Comparison of ENCODE assay signal across 15 cellular contexts in the genomic region with DNA sequence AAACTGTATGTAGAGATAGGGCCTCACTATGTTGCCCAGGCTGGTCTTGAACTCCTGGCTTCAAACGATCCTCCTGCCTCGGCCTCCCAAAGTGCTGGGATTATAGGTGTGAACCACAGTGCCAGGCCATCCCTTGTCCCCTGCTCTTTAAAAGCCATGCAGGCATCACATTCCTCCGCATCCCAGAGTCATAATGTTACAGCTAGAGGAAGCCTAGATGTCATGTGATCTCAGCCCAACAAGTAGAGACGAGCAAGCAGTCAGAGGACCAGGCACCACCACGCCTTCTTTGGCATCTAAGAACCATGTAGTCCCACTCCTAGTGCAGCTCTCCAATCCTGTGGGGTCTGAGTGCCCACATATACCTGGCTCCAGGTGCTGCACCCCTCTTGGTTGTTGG.
"Had no signal": no experiment of that assay in that cellular context is flagged by ENCODE, and none has a peak within 500 bp of the region (broad histone marks: within the 10 kb centered on the region; RNA-seq: fewer than 3 reads in every experiment).

No MANE protein-coding gene starts in this region.

- H3K27me3 Mint-ChIP-seq: activated CD8-positive, alpha-beta memory T cell treated with anti-CD3 and anti-CD28 coated beads, Interleukin-2, amount 10 ng/mL, durations not matched to agents 7 days and 5 days; activated T-cell treated with anti-CD3 and anti-CD28 coated beads, Interleukin-2, amount 50 U/mL, for 24 hours; stimulated activated naive CD8-positive, alpha-beta T cell treated with anti-CD3 and anti-CD28 coated beads, Interleukin-15, amount 100 ng/mL, for 72 hours had no signal

- DNase-seq: activated CD4-positive, alpha-beta T cell treated with anti-CD3 and anti-CD28 coated beads, Interleukin-2, amount 50 U/mL, for 48 hours; activated CD4-positive, CD25-positive, alpha-beta regulatory T cell treated with anti-CD3 and anti-CD28 coated beads, Interleukin-2, amount 50 U/mL, for 72 hours; activated CD8-positive, alpha-beta memory T cell treated with anti-CD3 and anti-CD28 coated beads, Interleukin-2, amount 10 ng/mL, durations not matched to agents 7 days and 5 days; activated effector memory CD4-positive, alpha-beta T cell treated with anti-CD3 and anti-CD28 coated beads, Interleukin-2, amount 50 U/mL, for 16 hours; activated T-cell treated with anti-CD3 and anti-CD28 coated beads, Interleukin-2, amount 50 U/mL, for 24 hours; amniotic stem cell; dorsolateral prefrontal cortex; foreskin keratinocyte; head of caudate nucleus; left lung; mesendoderm; stimulated activated CD4-positive, alpha-beta T cell treated with anti-CD3 and anti-CD28 coated beads, Interleukin-4, amount 100 ng/mL, for 4 hours; stimulated activated naive CD8-positive, alpha-beta T cell treated with anti-CD3 and anti-CD28 coated beads, Interleukin-15, amount 100 ng/mL, for 72 hours had no signal

- H3K9me3 ChIP-seq: left lung had no signal

- H3K36me3 ChIP-seq: left lung had no signal

- H3K27me3 ChIP-seq: dorsolateral prefrontal cortex, foreskin keratinocyte, left lung had no signal

- ATAC-seq: activated CD8-positive, alpha-beta memory T cell treated with anti-CD3 and anti-CD28 coated beads, Interleukin-2, amount 10 ng/mL, durations not matched to agents 7 days and 5 days; activated naive CD4-positive, alpha-beta T cell treated with anti-CD3 and anti-CD28 coated beads, Interleukin-2, amount 50 U/mL, for 72 hours; foreskin keratinocyte; left lung; stimulated activated naive CD8-positive, alpha-beta T cell treated with anti-CD3 and anti-CD28 coated beads, Interleukin-15, amount 100 ng/mL, for 72 hours had no signal

- H3K36me3 Mint-ChIP-seq: activated CD8-positive, alpha-beta memory T cell treated with anti-CD3 and anti-CD28 coated beads, Interleukin-2, amount 10 ng/mL, durations not matched to agents 7 days and 5 days; activated naive CD4-positive, alpha-beta T cell treated with anti-CD3 and anti-CD28 coated beads, Interleukin-2, amount 50 U/mL, for 72 hours; brain had no signal

- H3K4me3 ChIP-seq: dorsolateral prefrontal cortex, left lung had no signal

- H3K27ac ChIP-seq: foreskin keratinocyte had no signal

- H3K27ac Mint-ChIP-seq: activated CD8-positive, alpha-beta memory T cell treated with anti-CD3 and anti-CD28 coated beads, Interleukin-2, amount 10 ng/mL, durations not matched to agents 7 days and 5 days; activated naive CD4-positive, alpha-beta T cell treated with anti-CD3 and anti-CD28 coated beads, Interleukin-2, amount 50 U/mL, for 72 hours; activated T-cell treated with anti-CD3 and anti-CD28 coated beads, Interleukin-2, amount 50 U/mL, for 24 hours; brain; stimulated activated naive CD8-positive, alpha-beta T cell treated with anti-CD3 and anti-CD28 coated beads, Interleukin-15, amount 100 ng/mL, for 72 hours had no signal

- H3K4me3 Mint-ChIP-seq: activated CD8-positive, alpha-beta memory T cell treated with anti-CD3 and anti-CD28 coated beads, Interleukin-2, amount 10 ng/mL, durations not matched to agents 7 days and 5 days; activated T-cell treated with anti-CD3 and anti-CD28 coated beads, Interleukin-2, amount 50 U/mL, for 24 hours; brain; stimulated activated naive CD8-positive, alpha-beta T cell treated with anti-CD3 and anti-CD28 coated beads, Interleukin-15, amount 100 ng/mL, for 72 hours had no signal

- H3K9me3 Mint-ChIP-seq: activated naive CD4-positive, alpha-beta T cell treated with anti-CD3 and anti-CD28 coated beads, Interleukin-2, amount 50 U/mL, for 72 hours; activated T-cell treated with anti-CD3 and anti-CD28 coated beads, Interleukin-2, amount 50 U/mL, for 24 hours; stimulated activated naive CD8-positive, alpha-beta T cell treated with anti-CD3 and anti-CD28 coated beads, Interleukin-15, amount 100 ng/mL, for 72 hours had no signal
